In the genomic region with DNA sequence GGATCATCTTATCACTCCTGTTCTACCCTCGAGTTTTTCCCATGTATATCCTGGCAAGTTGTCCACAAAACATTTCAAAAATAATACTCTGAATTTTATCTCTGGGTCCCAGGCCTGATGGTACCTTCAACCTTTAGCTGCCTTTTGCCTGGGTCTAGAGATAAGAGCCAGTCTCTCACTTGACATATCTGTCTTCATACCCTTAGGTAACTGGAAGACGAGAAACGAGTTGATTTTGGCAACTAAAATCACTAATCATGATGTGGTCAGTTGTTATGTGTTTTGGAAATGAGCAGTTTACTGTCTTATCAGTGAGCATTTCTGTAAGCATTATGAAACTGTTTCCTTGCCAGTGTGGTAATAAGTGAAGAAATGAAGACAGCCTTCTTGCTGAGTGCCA, we compare ENCODE assay signal across 10 cellular contexts. TPM values are rescaled to one million over a fixed set of nuclear protein-coding genes. Genes with fewer than 3 reads are reported as not detected.
DNase-seq lines count a peak whose midpoint lies in the region; ATAC-seq and TF ChIP-seq lines count a peak whose summit lies in the region.
"Had no signal": no experiment of that assay in that cellular context is flagged by ENCODE, and none has a peak within 500 bp of the region (broad histone marks: within the 10 kb centered on the region; RNA-seq: fewer than 3 reads in every experiment).

No MANE protein-coding gene starts in this region.

- H3K4me2 ChIP-seq in GM23248 (ENCODE audit: unreplicated experiment) = no peak overlapping the region

- 11% methylated on average over 3 of the region's 3 CpGs for WGBS in GM23248 (ENCODE audit: low coverage in 1 of 2, low lambda C conversion rate in 2 of 2, missing lambda C conversion rate in 2 of 2), 2 experiments

- H3K9me3 ChIP-seq in GM23248 (ENCODE audit: low read depth) (no peaks in the 10 kb centered on the region), SK-N-MC (ENCODE audit: low read depth, low read length) (no peaks in the 10 kb centered on the region)

- in situ Hi-C loops in GM23248 (cut with MboI) = no loop called here

- H3F3A ChIP-seq in GM23248 (ENCODE audit: insufficient read depth) = peaks cover 44% of the 10 kb centered on the region

- H3K79me2 ChIP-seq in GM23248 (ENCODE audit: insufficient read depth) = peaks cover 100% of the 10 kb centered on the region

- H3K4me1 ChIP-seq in GM23248 (ENCODE audit: insufficient read depth) = peaks cover 48% of the 10 kb centered on the region

- no peaks in the 10 kb centered on the region for H3K36me3 ChIP-seq in GM23248 (ENCODE audit: low read depth)
- H3K36me3 ChIP-seq in SK-N-MC (ENCODE audit: insufficient read depth, low read length) = peaks cover 49% of the 10 kb centered on the region

- 0 out of 2 replicates have a peak overlapping the region, but pooled peaks have one; percentile 19 for H3K27ac ChIP-seq in GM23248
- 0 out of 2 replicates have a peak overlapping the region, but pooled peaks have one; percentile 16 for H3K27ac ChIP-seq in SK-N-MC

- intact Hi-C loops in sciatic nerve (cut with DNase I) = no loop called here

- H3K27me3 ChIP-seq in GM23248 (replicated peaks; ENCODE audit: insufficient read depth) = no peaks in the 10 kb centered on the region

- peaks cover 53% of the 10 kb centered on the region for H4K20me1 ChIP-seq in GM23248 (ENCODE audit: insufficient read depth)

- H2AFZ ChIP-seq in GM23248 = no peak overlapping the region

- TF ChIP-seq CTCF in fibroblast of pulmonary artery (IDR thresholded peaks at IDR 0.05; ENCODE audit: low read length, missing control alignments) = no peak

- H3K9ac ChIP-seq in GM23248 (no peak overlapping the region), SK-N-MC (ENCODE audit: insufficient read length) (no peak overlapping the region)

- ATAC-seq in sciatic nerve = peak; percentile 78

- no peaks in the 10 kb centered on the region for H3K9me2 ChIP-seq in GM23248 (ENCODE audit: insufficient read depth)

- DNase-seq in GM23248 = peak; percentile 46
- DNase-seq in SK-N-MC (ENCODE audit: low read depth, low spot score) = no peak
- DNase-seq in fibroblast of pulmonary artery (ENCODE audit: low read depth) = peak; percentile 89
- DNase-seq in sciatic nerve (ENCODE audit: low spot score) = no peak
- DNase-seq in COLO668 (lab: John Stamatoyannopoulos, UW; ENCODE audit: unreplicated experiment) = no peak
- no peak for DNase-seq in D341Med (ENCODE audit: low spot score)
- DNase-seq in EL = no peak
- DNase-seq in NCI-H510A treated with DMSO at 0.1 percent for 48 hours (lab: John Stamatoyannopoulos, UW) = no peak
- DNase-seq: activated CD4-positive, alpha-beta T cell treated with anti-CD3 and anti-CD28 coated beads for 48 hours; KBM-7 had no signal

- H3K4me3 ChIP-seq in GM23248 (no peak overlapping the region), SK-N-MC (no peak overlapping the region), fibroblast of pulmonary artery (replicated peaks; ENCODE audit: low read depth, low read length) (no peak overlapping the region)

RNA-seq across cellular contexts. Expression of a gene that starts 6.3 kb away (rescaled TPM):
- total RNA-seq in GM23248 (2014; rRNA removed; shearing (Covaris generic)) = 52.6 and 69.3 TPM in 2 replicates
- polyA plus RNA-seq in GM23248 (2016; fragmentation: Nextera tagmentation; extraction: Ambion mirVana) = 114 and 130 TPM in 2 replicates
- 331 TPM for total RNA-seq in sciatic nerve

RNA-seq across cellular contexts. Expression of a gene that starts 11.5 kb away (rescaled TPM):
- total RNA-seq in GM23248 (2014; rRNA removed; shearing (Covaris generic)) = 32.6 and 33.0 TPM in 2 replicates
- polyA plus RNA-seq in GM23248 (2016; fragmentation: Nextera tagmentation; extraction: Ambion mirVana) = 39.9 and 42.9 TPM in 2 replicates
- 26.4 TPM for total RNA-seq in sciatic nerve

RNA-seq across cellular contexts. Expression of a gene that starts 40.8 kb away (rescaled TPM):
- 20.1 and 38.9 TPM in 2 replicates for total RNA-seq in GM23248 (2014; rRNA removed; shearing (Covaris generic))
- 63.3 and 68.4 TPM in 2 replicates for polyA plus RNA-seq in GM23248 (2016; fragmentation: Nextera tagmentation; extraction: Ambion mirVana)
- total RNA-seq in sciatic nerve = 19.9 TPM

RNA-seq across cellular contexts. Expression of a gene that starts 44.5 kb away (rescaled TPM):
- total RNA-seq in GM23248 (2014; rRNA removed; shearing (Covaris generic)) = 301 and 340 TPM in 2 replicates
- polyA plus RNA-seq in GM23248 (2016; fragmentation: Nextera tagmentation; extraction: Ambion mirVana) = 778 and 782 TPM in 2 replicates
- total RNA-seq in sciatic nerve = 431 TPM

Comparison
In these comparisons a context has a peak if more than half of its experiments do, and no peak if none do; other contexts are left out.
1. DNase-seq: peak in GM23248 (single experiment) and fibroblast of pulmonary artery (single experiment); none in SK-N-MC (single experiment), sciatic nerve (single experiment), COLO668 (single experiment), D341Med (single experiment), EL (single experiment) and NCI-H510A treated with DMSO at 0.1 percent for 48 hours (single experiment).